ENCODE assay signal across 21 cellular contexts in the genomic region with DNA sequence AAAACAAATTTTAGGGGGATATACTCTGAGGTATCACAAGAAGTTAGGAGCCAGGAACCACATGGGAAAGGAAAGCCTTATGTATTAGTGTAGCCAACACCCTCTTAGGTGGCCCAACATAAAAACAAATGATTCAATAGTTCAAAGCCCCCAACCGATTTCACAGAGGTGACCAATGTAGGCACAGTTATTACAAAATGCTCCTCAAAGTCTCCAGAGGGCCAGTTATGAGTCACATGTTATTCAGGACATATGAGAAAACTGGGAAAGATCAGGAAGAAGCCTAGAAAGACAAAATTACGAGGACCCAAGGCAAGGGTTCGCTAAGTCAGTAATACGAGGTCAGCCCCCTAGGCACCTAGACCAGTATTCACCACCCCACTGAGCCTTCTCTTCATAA. TPM values are rescaled to one million over a fixed set of nuclear protein-coding genes. Genes with fewer than 3 reads are reported as not detected.
A peak's percentile ranks its signal among the peaks of the same experiment; 100 is the strongest.
DNase-seq lines count a peak whose midpoint lies in the region; ATAC-seq lines count a peak whose summit lies in the region.
"Had no signal": no experiment of that assay in that cellular context is flagged by ENCODE, and none has a peak within 500 bp of the region (broad histone marks: within the 10 kb centered on the region; RNA-seq: fewer than 3 reads in every experiment).

No MANE protein-coding gene starts in this region.

- no peaks in the 10 kb centered on the region for H3K27me3 ChIP-seq in ACC112 (ENCODE audit: insufficient read depth, low read length)
- H3K27me3 ChIP-seq in SJSA1 (replicated peaks) = no peaks in the 10 kb centered on the region
- H3K27me3 ChIP-seq: BLaER1 had no signal

- H2AFZ ChIP-seq in ACC112 (ENCODE audit: low read length, unreplicated experiment) = no peak overlapping the region

- H3K4me3 ChIP-seq in ACC112 (ENCODE audit: low read depth, low read length) = no peak overlapping the region; the same call in 1 of the 2 replicates
- no peak overlapping the region for H3K4me3 ChIP-seq in SJSA1
- H3K4me3 ChIP-seq: BLaER1 had no signal

- intact Hi-C loops in left ventricle myocardium superior (cut with micrococcal nuclease) = no loop called here

- H3K27ac ChIP-seq in ACC112 (ENCODE audit: low read depth, low read length) (peak overlapping the region; percentile 99), SJSA1 (peak overlapping the region; percentile 44)
- H3K27ac ChIP-seq: BLaER1 had no signal

- no peak for ATAC-seq in left ventricle myocardium superior

- no peaks in the 10 kb centered on the region for H3K36me3 ChIP-seq in ACC112 (ENCODE audit: insufficient read depth, low read length)
- no peaks in the 10 kb centered on the region for H3K36me3 ChIP-seq in SJSA1
- H3K36me3 ChIP-seq: BLaER1 had no signal

- H3K79me2 ChIP-seq in ACC112 (ENCODE audit: control insufficient read depth, insufficient read depth, low read length, unreplicated experiment) = no peaks in the 10 kb centered on the region

- peaks cover 57% of the 10 kb centered on the region for H3K4me1 ChIP-seq in ACC112 (ENCODE audit: control insufficient read depth, insufficient read depth, low read length, unreplicated experiment)
- peaks cover 58% of the 10 kb centered on the region for H3K4me1 ChIP-seq in SJSA1 (replicated peaks)
- H3K4me1 ChIP-seq: BLaER1 had no signal

- no peaks in the 10 kb centered on the region for H3K9me3 ChIP-seq in SJSA1 (replicated peaks)
- H3K9me3 ChIP-seq: BLaER1 had no signal

- peak; percentile 71 for DNase-seq in HCEC 1CT
- peak in 1 of 2 experiments; percentile 31 for DNase-seq in SJSA1 (ENCODE audit: low read depth in 1 of 2, low spot score in 2 of 2)
- peak; percentile 45 for DNase-seq in fibroblast of peridontal ligament (ENCODE audit: extremely low read depth)
- DNase-seq in SK-N-DZ (ENCODE audit: low spot score) = no peak
- DNase-seq in left ventricle myocardium superior = no peak
- no peak for DNase-seq in MV-4-11 (lab: John Stamatoyannopoulos, UW)
- no peak for DNase-seq in NCI-H526 (lab: John Stamatoyannopoulos, UW)
- DNase-seq: CD4-positive, alpha-beta memory T cell; DMS153; H7; MM.1S; NCI-H1092 treated with DMSO at 0.1 percent for 48 hours; NCI-H146; NCI-H2029 treated with DMSO at 0.1 percent for 48 hours; NCI-H2171 treated with DMSO at 0.1 percent for 48 hours; NCI-H446 treated with DMSO at 0.1 percent for 48 hours; NK-92 treated with Interleukin-12 subunit alpha and Interleukin-12 subunit beta, amount 100 ng/mL, for 24 hours; RPMI8226; SHP77 treated with DMSO at 0.1 percent for 48 hours had no signal

RNA-seq across cellular contexts. Expression of a gene that starts 29.9 kb away (rescaled TPM):
- 352 and 372 TPM in 2 replicates for total RNA-seq in SJSA1 (2014; rRNA removed; shearing (Covaris generic))
- 8.9 and 11.2 TPM in 2 replicates for polyA plus RNA-seq in SK-N-DZ (2014; cell fraction: cytosol; rRNA removed)
- 8.1 and 14.6 TPM in 2 replicates for polyA plus RNA-seq in SK-N-DZ (2014; cell fraction: nucleus; rRNA removed)
- total RNA-seq in left ventricle myocardium superior = 27.6 TPM
- polyA plus RNA-seq: CD4-positive, alpha-beta memory T cell had no signal

Comparison
In these comparisons a context has a peak if more than half of its experiments do, and no peak if none do; other contexts are left out.
1. DNase-seq: peak in HCEC 1CT (single experiment) and fibroblast of peridontal ligament (single experiment); none in SK-N-DZ (single experiment), left ventricle myocardium superior (single experiment), MV-4-11 (single experiment) and NCI-H526 (0 of 2).
2. RNA of a gene that starts 29.9 kb away (total RNA-seq): 352 to 372 TPM in SJSA1; 27.6 TPM in left ventricle myocardium superior (single experiment); every median in the first group is over 10 times any median in the second.